Comparison of ENCODE assay signal across 8 cellular contexts in genomic region chr2:76953733-76954347, GRCh38.
DNase-seq lines count a peak whose midpoint lies in the region; ATAC-seq and TF ChIP-seq lines count a peak whose summit lies in the region.

No MANE protein-coding gene starts in this region.

- POLR2A ChIA-PET in Panc1 (lab: Charles Lee): no interaction called here

- H3K4me1 ChIP-seq in Karpas-422 (ENCODE audit: low read length) (peaks cover 2% of the 10 kb centered on the region; the same call in 1 of the 2 replicates), Panc1 (ENCODE audit: control insufficient read depth, insufficient read depth, low read length) (no peaks in the 10 kb centered on the region)

- ATAC-seq in GM21367 (IDR thresholded peaks at IDR 0.05; ENCODE audit: unreplicated experiment): peak; percentile 75
- 0 out of 2 replicates have a peak, but pooled peaks have one; percentile 58 for ATAC-seq in Panc1

- H3K4me3 ChIP-seq in Karpas-422 (ENCODE audit: low read length) (no peak overlapping the region), Panc1 (ENCODE audit: low read depth in 2 of 2, low read length in 2 of 2) (no peak overlapping the region), fibroblast of mammary gland (ENCODE audit: control insufficient read depth, low read depth, low read length) (no peak overlapping the region)

- H3K36me3 ChIP-seq in Karpas-422 (ENCODE audit: insufficient read depth, low read length) (no peaks in the 10 kb centered on the region), Panc1 (ENCODE audit: control insufficient read depth, insufficient read depth, low read length) (no peaks in the 10 kb centered on the region)

- H3K27me3 Mint-ChIP-seq in progenitor cell of endocrine pancreas: no peaks in the 10 kb centered on the region

- no peaks in the 10 kb centered on the region for H3K4me1 Mint-ChIP-seq in progenitor cell of endocrine pancreas (ENCODE audit: low read depth)

- no TSS peak for BruUV-seq in Panc1 (replicated peaks; lab: Mats Ljungman, UMichigan)

- H2AFZ ChIP-seq in Karpas-422 (ENCODE audit: low read length): no peak overlapping the region

- no peaks in the 10 kb centered on the region for H3K36me3 Mint-ChIP-seq in progenitor cell of endocrine pancreas (ENCODE audit: insufficient read depth)

- peak; percentile 22 for DNase-seq in COLO829 (ENCODE audit: low spot score)
- DNase-seq in Karpas-422: peak; percentile 92
- peak; percentile 61 for DNase-seq in Panc1 (ENCODE audit: low read depth, low spot score)
- DNase-seq in fibroblast of mammary gland (ENCODE audit: low read depth): peak; percentile 22
- peak; percentile 23 for DNase-seq in progenitor cell of endocrine pancreas (ENCODE audit: low spot score, unreplicated experiment)
- no peak for DNase-seq in stimulated activated naive CD4-positive, alpha-beta T cell treated with Interleukin-2 at 50 U/mL for 16 hours (lab: John Stamatoyannopoulos, UW)
- DNase-seq in amniotic stem cell (lab: John Stamatoyannopoulos, UW): no peak

- CTCF ChIA-PET in Panc1 (lab: Charles Lee): no interaction called here

- peak; percentile 74 for TF ChIP-seq CTCF in Panc1 (IDR thresholded peaks at IDR 0.05)
- TF ChIP-seq CTCF in fibroblast of mammary gland (conservative IDR thresholded peaks at IDR 0.05; ENCODE audit: control insufficient read depth, insufficient read depth, low read depth, low read length): peak; percentile 48
- peak; percentile 88 for TF ChIP-seq CTCF in progenitor cell of endocrine pancreas (IDR thresholded peaks at IDR 0.05; ENCODE audit: unreplicated experiment)

- no peaks in the 10 kb centered on the region for H3K9me3 Mint-ChIP-seq in progenitor cell of endocrine pancreas (ENCODE audit: low read depth)

- H3K79me2 ChIP-seq in Karpas-422 (ENCODE audit: low read length): no peaks in the 10 kb centered on the region

- H3K27ac Mint-ChIP-seq in progenitor cell of endocrine pancreas: no peak overlapping the region

- H3K4me3 Mint-ChIP-seq in progenitor cell of endocrine pancreas (ENCODE audit: low read depth): no peak overlapping the region

- in situ Hi-C loops in Panc1 (cut with HindIII; ENCODE audit: low pct_unique_long_range_greater_than_20kb, low sequenced_read_pairs): no loop called here

- H4K20me1 ChIP-seq in Karpas-422 (ENCODE audit: insufficient read depth, low read depth, low read length): no peaks in the 10 kb centered on the region

- H3K9me3 ChIP-seq in Karpas-422 (ENCODE audit: low read length) (peaks cover 5% of the 10 kb centered on the region), Panc1 (ENCODE audit: control insufficient read depth, insufficient read depth, low read depth, low read length) (no peaks in the 10 kb centered on the region)

- no peak overlapping the region for H3K9ac ChIP-seq in Karpas-422 (ENCODE audit: low read length)

- no peak overlapping the region for H3K4me2 ChIP-seq in Karpas-422 (ENCODE audit: low read depth, low read length, poor library complexity, severe bottlenecking)

- intact Hi-C loops in Panc1 (cut with micrococcal nuclease; ENCODE audit: unreplicated experiment): no loop called here

- H3K9me2 ChIP-seq in Karpas-422 (replicated peaks; ENCODE audit: insufficient read depth, low read length): no peaks in the 10 kb centered on the region

- H3K27me3 ChIP-seq in Karpas-422 (ENCODE audit: low read length) (no peaks in the 10 kb centered on the region), Panc1 (ENCODE audit: control insufficient read depth, insufficient read depth, low read length) (no peaks in the 10 kb centered on the region)

- H3K27ac ChIP-seq in Karpas-422 (ENCODE audit: low read length) (no peak overlapping the region), Panc1 (ENCODE audit: low read length) (no peak overlapping the region)

Comparison
In these comparisons a context has a peak if more than half of its experiments do, and no peak if none do; other contexts are left out.
1. DNase-seq: peak in COLO829 (single experiment), Karpas-422 (single experiment), Panc1 (single experiment), fibroblast of mammary gland (single experiment) and progenitor cell of endocrine pancreas (single experiment); none in stimulated activated naive CD4-positive, alpha-beta T cell treated with Interleukin-2 at 50 U/mL for 16 hours (single experiment) and amniotic stem cell (single experiment).
2. Peak in every context shown above with its lines, with median percentiles within 50 percentile points of each other: CTCF ChIP-seq.